ENCODE assay signal across 29 cellular contexts in the genomic region with DNA sequence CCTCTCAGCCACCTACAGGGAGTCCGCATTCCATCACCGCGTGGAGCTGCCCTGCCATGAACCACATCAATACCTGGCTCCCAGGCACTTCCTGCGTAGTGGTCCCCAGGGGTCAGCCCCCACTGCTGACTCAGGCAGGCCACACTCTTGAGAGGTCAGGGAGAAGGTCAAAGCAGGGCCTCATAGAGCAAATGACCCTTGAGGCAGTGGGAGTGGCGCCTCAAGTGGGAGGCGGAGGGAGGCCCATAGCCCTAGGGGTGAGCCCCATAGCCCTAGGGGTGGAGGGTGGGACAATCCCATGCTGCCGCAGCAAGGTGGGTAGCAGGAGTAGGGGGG. TPM values are rescaled to one million over a fixed set of nuclear protein-coding genes. Genes with fewer than 3 reads are reported as not detected.
A peak's percentile ranks its signal among the peaks of the same experiment; 100 is the strongest.
DNase-seq lines count a peak whose midpoint lies in the region; ATAC-seq and TF ChIP-seq lines count a peak whose summit lies in the region.
"Had no signal": no experiment of that assay in that cellular context is flagged by ENCODE, and none has a peak within 500 bp of the region (broad histone marks: within the 10 kb centered on the region; RNA-seq: fewer than 3 reads in every experiment).

No MANE protein-coding gene starts in this region.

- H2BK15ac ChIP-seq in H9 (ENCODE audit: low read depth, low read length) (no peak overlapping the region), mesenchymal stem cell (ENCODE audit: low read depth, poor library complexity, severe bottlenecking) (no peak overlapping the region)

- H3K4me1 ChIP-seq in H9 (ENCODE audit: insufficient read depth, low read length): no peaks in the 10 kb centered on the region; the same call in 1 of the 2 replicates
- H3K4me1 ChIP-seq in mesenchymal stem cell (ENCODE audit: control insufficient read depth, insufficient read depth, low read depth, low read length): peaks cover 32% of the 10 kb centered on the region

- H2BK120ac ChIP-seq in H9 (ENCODE audit: low read depth, low read length, poor library complexity, severe bottlenecking) (no peak overlapping the region), mesenchymal stem cell (ENCODE audit: low read depth, low read length) (no peak overlapping the region)

- H3K36me3 Mint-ChIP-seq in H9 (ENCODE audit: insufficient read depth in 1 of 3, low read depth in 3 of 3) (peaks cover 9 to 22% (median 19%) of the 10 kb centered on the region in 3 experiments; a peak in 6 of 7 replicates), type B pancreatic cell (peaks cover 8% of the 10 kb centered on the region)

- H3K9me3 Mint-ChIP-seq in H9: no peaks in the 10 kb centered on the region
- H3K9me3 Mint-ChIP-seq in type B pancreatic cell: no peaks in the 10 kb centered on the region

- H3K23me2 ChIP-seq in H9 (ENCODE audit: insufficient read length, low read depth, low read length, poor library complexity, severe bottlenecking): no peaks in the 10 kb centered on the region

- no peak overlapping the region for H3K4me2 ChIP-seq in H9 (ENCODE audit: insufficient read depth, insufficient read length, low read length)
- H3K4me2 ChIP-seq in mesenchymal stem cell (ENCODE audit: low read length, poor library complexity, severe bottlenecking): no peak overlapping the region

- DNase-seq in H9 (no peak), SW480 (ENCODE audit: low spot score) (peak; percentile 65), mesenchymal stem cell (no peak), type B pancreatic cell (ENCODE audit: extremely low spot score, unreplicated experiment) (no peak)
- DNase-seq: ACHN; activated B cell treated with CpG ODN at 0.5 μM for 24 hours; activated CD8-positive, alpha-beta memory T cell treated with anti-CD3 and anti-CD28 coated beads, Interleukin-2, amount 10 ng/mL, durations not matched to agents 7 days and 5 days; activated naive CD4-positive, alpha-beta T cell treated with Interleukin-2 at 50 U/mL for 16 hours; activated T-cell treated with anti-CD3 and anti-CD28 coated beads, Interleukin-2, amount 50 U/mL, for 48 hours; body of pancreas; KBM-7; MM.1S; NCI-H1417; NCI-H2029 treated with DMSO at 0.1 percent for 48 hours; NCI-H2227 treated with DMSO at 0.1 percent for 48 hours; NCI-H774; stimulated activated CD4-positive, alpha-beta T cell treated with anti-CD3 and anti-CD28 coated beads, Interleukin-4, amount 100 ng/mL, for 1 hour; substantia nigra; T-helper 1 cell had no signal

- H3K9me3 ChIP-seq in H9 (ENCODE audit: control insufficient read depth, low read depth, low read length) (no peaks in the 10 kb centered on the region), mesenchymal stem cell (ENCODE audit: control insufficient read depth, low read length) (peaks cover 3% of the 10 kb centered on the region)
- H3K9me3 ChIP-seq: adrenal gland, body of pancreas had no signal

- no CpG with 5 or more reads among the region's 7 CpGs for WGBS in H9 (ENCODE audit: extremely low coverage, insufficient read length, low lambda C conversion rate)
- 60% methylated on average over 7 of the region's 7 CpGs for WGBS in mesenchymal stem cell

- H3K79me2 ChIP-seq in H9 (ENCODE audit: insufficient read depth, low read length): no peaks in the 10 kb centered on the region
- H3K79me2 ChIP-seq: parathyroid adenoma had no signal

- peak overlapping the region; percentile 28 to 70 (median 68); a peak in 2 of 7 replicates for H3K27ac Mint-ChIP-seq in H9
- H3K27ac Mint-ChIP-seq in type B pancreatic cell: no peak overlapping the region
- H3K27ac Mint-ChIP-seq: activated B cell treated with CpG ODN at 0.5 μM for 24 hours; activated CD8-positive, alpha-beta memory T cell treated with anti-CD3 and anti-CD28 coated beads, Interleukin-2, amount 10 ng/mL, durations not matched to agents 7 days and 5 days had no signal

- H3K23ac ChIP-seq in H9 (ENCODE audit: insufficient read length, low read depth, low read length) (no peak overlapping the region), mesenchymal stem cell (ENCODE audit: low read length in 2 of 2) (no peak overlapping the region)

- no peak overlapping the region for H2BK5ac ChIP-seq in H9 (ENCODE audit: insufficient read length, low read length)
- H2BK5ac ChIP-seq in mesenchymal stem cell (ENCODE audit: low read depth, low read length, poor library complexity, severe bottlenecking): no peak overlapping the region

- no peak overlapping the region for H4K5ac ChIP-seq in H9 (ENCODE audit: insufficient read length, low read depth, low read length)

- H3K4me3 ChIP-seq in mesenchymal stem cell (ENCODE audit: insufficient read depth in 1 of 2, low read depth in 1 of 2, low read length in 2 of 2): no peak overlapping the region
- H3K4me3 ChIP-seq: adrenal gland, body of pancreas had no signal

- H3K4me1 Mint-ChIP-seq in H9 (peaks cover 21 to 28% of the 10 kb centered on the region in 2 experiments), type B pancreatic cell (ENCODE audit: unreplicated experiment) (peaks cover 15% of the 10 kb centered on the region)

- H3K14ac ChIP-seq in H9 (ENCODE audit: insufficient read depth, low read length): no peak overlapping the region
- no peak overlapping the region for H3K14ac ChIP-seq in mesenchymal stem cell (ENCODE audit: low read length in 2 of 2)

- H4K8ac ChIP-seq in H9 (replicated peaks; ENCODE audit: insufficient read length, low read depth, low read length): no peak overlapping the region
- no peak overlapping the region for H4K8ac ChIP-seq in mesenchymal stem cell (ENCODE audit: low read length)

- H2AK5ac ChIP-seq in H9 (ENCODE audit: insufficient read length, low read length) (no peak overlapping the region), mesenchymal stem cell (ENCODE audit: low read length, severe bottlenecking) (no peak overlapping the region)

- ATAC-seq in HG03460 (IDR thresholded peaks at IDR 0.05; ENCODE audit: unreplicated experiment) (no peak), HG02642 (IDR thresholded peaks at IDR 0.05; ENCODE audit: poor library complexity, unreplicated experiment) (no peak)
- ATAC-seq: activated CD8-positive, alpha-beta memory T cell treated with anti-CD3 and anti-CD28 coated beads, Interleukin-2, amount 10 ng/mL, durations not matched to agents 7 days and 5 days; body of pancreas; right cardiac atrium had no signal

- H3K79me1 ChIP-seq in H9 (ENCODE audit: insufficient read depth, low read depth, low read length, poor library complexity, severe bottlenecking) (no peaks in the 10 kb centered on the region), mesenchymal stem cell (replicated peaks; ENCODE audit: low read length, poor library complexity, severe bottlenecking) (peaks cover 19% of the 10 kb centered on the region)

- H3K4ac ChIP-seq in H9 (ENCODE audit: low read depth, low read length) (no peak overlapping the region), mesenchymal stem cell (ENCODE audit: low read depth in 1 of 2, low read length in 2 of 2) (no peak overlapping the region)

- H3K56ac ChIP-seq in H9 (ENCODE audit: insufficient read length, low read depth, low read length): no peak overlapping the region

- H4K91ac ChIP-seq in H9 (ENCODE audit: insufficient read length, low read depth, low read length) (no peak overlapping the region), mesenchymal stem cell (ENCODE audit: low read length) (peak overlapping the region; percentile 5)

- peaks cover 34 to 39% of the 10 kb centered on the region in 2 experiments for H3K36me3 ChIP-seq in mesenchymal stem cell (ENCODE audit: control insufficient read depth in 1 of 2, insufficient read depth in 2 of 2, low read depth in 1 of 2, low read length in 2 of 2)

- no peak overlapping the region for H3T11ph ChIP-seq in H9 (ENCODE audit: low read length)

- no peak overlapping the region for H3K18ac ChIP-seq in H9 (ENCODE audit: insufficient read length, low read depth, low read length)
- H3K18ac ChIP-seq in mesenchymal stem cell (ENCODE audit: low read depth in 1 of 2, low read length in 2 of 2): peak overlapping the region in 1 of 2 experiments; percentile 46

- no peaks in the 10 kb centered on the region for H3K27me3 Mint-ChIP-seq in H9 (ENCODE audit: low read depth)
- H3K27me3 Mint-ChIP-seq in type B pancreatic cell: no peaks in the 10 kb centered on the region
- H3K27me3 Mint-ChIP-seq: activated B cell treated with CpG ODN at 0.5 μM for 24 hours; activated CD8-positive, alpha-beta memory T cell treated with anti-CD3 and anti-CD28 coated beads, Interleukin-2, amount 10 ng/mL, durations not matched to agents 7 days and 5 days had no signal

- TF ChIP-seq CTCF in H9 (conservative IDR thresholded peaks at IDR 0.05) (no peak), type B pancreatic cell (conservative IDR thresholded peaks at IDR 0.05) (no peak)

- no peak overlapping the region for H3K9ac ChIP-seq in H9 (ENCODE audit: extremely low read depth, insufficient read length, low read length)
- H3K9ac ChIP-seq in mesenchymal stem cell (ENCODE audit: low read length): no peak overlapping the region
- H3K9ac ChIP-seq: parathyroid adenoma had no signal

- H2AFZ ChIP-seq in H9 (ENCODE audit: low read length) (no peak overlapping the region), mesenchymal stem cell (ENCODE audit: low read depth, low read length) (no peak overlapping the region)
- H2AFZ ChIP-seq: parathyroid adenoma had no signal

- no peaks in the 10 kb centered on the region for H3K27me3 ChIP-seq in H9 (ENCODE audit: insufficient read depth, low read length)
- H3K27me3 ChIP-seq in mesenchymal stem cell (ENCODE audit: control insufficient read depth in 1 of 2, insufficient read depth in 1 of 2, low read length in 2 of 2): no peaks in the 10 kb centered on the region
- H3K27me3 ChIP-seq: adrenal gland, body of pancreas had no signal

- H3K4me3 Mint-ChIP-seq in H9: no peak overlapping the region
- no peak overlapping the region for H3K4me3 Mint-ChIP-seq in type B pancreatic cell
- H3K4me3 Mint-ChIP-seq: activated B cell treated with CpG ODN at 0.5 μM for 24 hours; activated CD8-positive, alpha-beta memory T cell treated with anti-CD3 and anti-CD28 coated beads, Interleukin-2, amount 10 ng/mL, durations not matched to agents 7 days and 5 days had no signal

- peaks cover 2% of the 10 kb centered on the region for H4K20me1 ChIP-seq in H9 (ENCODE audit: control insufficient read depth, insufficient read depth, insufficient read length)

- H3K27ac ChIP-seq in H9 (ENCODE audit: insufficient read length, low read depth, low read length): no peak overlapping the region
- H3K27ac ChIP-seq in mesenchymal stem cell (ENCODE audit: low read length, poor library complexity, severe bottlenecking): no peak overlapping the region
- H3K27ac ChIP-seq: parathyroid adenoma had no signal

- H2BK12ac ChIP-seq in H9 (ENCODE audit: insufficient read length, low read depth, low read length) (no peak overlapping the region), mesenchymal stem cell (ENCODE audit: low read length in 2 of 2) (no peak overlapping the region)

- H2BK20ac ChIP-seq in H9 (ENCODE audit: low read depth, low read length, poor library complexity, severe bottlenecking): no peak overlapping the region

RNA-seq across cellular contexts. Expression of a gene that starts 5.0 kb away (rescaled TPM):
- 225 and 228 TPM in 2 replicates for total RNA-seq in H9 (2021)
- 235 TPM for polyA plus RNA-seq in mesenchymal stem cell (2013, experiment 1 of 2)
- polyA plus RNA-seq in mesenchymal stem cell (2013, experiment 2 of 2): 233 TPM
- total RNA-seq in type B pancreatic cell (ENCODE audit: low replicate concordance): 166 and 227 TPM in 2 replicates

RNA-seq across cellular contexts. Expression of a gene that starts 5.5 kb away (rescaled TPM):
- total RNA-seq in H9 (2021) (315 and 341 TPM in 2 replicates), type B pancreatic cell (ENCODE audit: low replicate concordance) (160 and 198 TPM in 2 replicates)
- polyA plus RNA-seq in mesenchymal stem cell (2013, experiment 1 of 2): 364 TPM
- 351 TPM for polyA plus RNA-seq in mesenchymal stem cell (2013, experiment 2 of 2)

RNA-seq across cellular contexts. Expression of a gene that starts 17.1 kb away (rescaled TPM):
- total RNA-seq in H9 (2021) (11.2 and 12.2 TPM in 2 replicates), type B pancreatic cell (ENCODE audit: low replicate concordance) (2.8 and 3.1 TPM in 2 replicates)
- polyA plus RNA-seq in mesenchymal stem cell (2013, experiment 1 of 2): 2.0 TPM
- 1.8 TPM for polyA plus RNA-seq in mesenchymal stem cell (2013, experiment 2 of 2)

RNA-seq across cellular contexts. Expression of a gene that starts 17.6 kb away (rescaled TPM):
- 42.3 and 44.0 TPM in 2 replicates for total RNA-seq in H9 (2021)
- 10.7 TPM for polyA plus RNA-seq in mesenchymal stem cell (2013, experiment 1 of 2)
- 10.7 TPM for polyA plus RNA-seq in mesenchymal stem cell (2013, experiment 2 of 2)
- 41.7 and 76.0 TPM in 2 replicates for total RNA-seq in type B pancreatic cell (ENCODE audit: low replicate concordance)

RNA-seq across cellular contexts. Expression of a gene that starts 22.7 kb away (rescaled TPM):
- total RNA-seq in H9 (2021) (0.92 and 1.3 TPM in 2 replicates), type B pancreatic cell (ENCODE audit: low replicate concordance) (not detected in 2 replicates)
- polyA plus RNA-seq in mesenchymal stem cell (2013, experiment 1 of 2): 0.18 TPM
- 0.12 TPM for polyA plus RNA-seq in mesenchymal stem cell (2013, experiment 2 of 2)
- total RNA-seq: activated B cell treated with CpG ODN at 0.5 μM for 24 hours; activated CD8-positive, alpha-beta memory T cell treated with anti-CD3 and anti-CD28 coated beads, Interleukin-2, amount 10 ng/mL, durations not matched to agents 7 days and 5 days; cerebellum; lower leg skin; right cardiac atrium; ureter had no signal
- polyA plus RNA-seq: BJ, neural cell had no signal
